In genomic region chr12:120356567-120357030, GRCh38 we compare ENCODE assay signal across 1 cellular context.
TF ChIP-seq lines count a peak whose summit lies in the region.

No MANE protein-coding gene starts in this region.

TF ChIP-seq in SK-N-SH treated with all-trans-retinoic acid at 6 μM for 48 hours, 23 proteins besides CTCF, POLR2A, EP300 and RAD21 (continued from another document):
- TF ChIP-seq CSRNP3 (CRISPR knock-in tag; IDR thresholded peaks at IDR 0.05) (no peak), SNAI2 (CRISPR knock-in tag; IDR thresholded peaks at IDR 0.05) (no peak; the same call in 1 of the 2 replicates), TCF4 (CRISPR knock-in tag; IDR thresholded peaks at IDR 0.05; ENCODE audit: borderline replicate concordance) (no peak)
